Comparison of ENCODE assay signal across 8 cellular contexts in genomic region chr11:6612008-6612815, GRCh38. TPM values are rescaled to one million over a fixed set of nuclear protein-coding genes. Genes with fewer than 3 reads are reported as not detected.
DNase-seq lines count a peak whose midpoint lies in the region; ATAC-seq and TF ChIP-seq lines count a peak whose summit lies in the region.

Gene TAF10 (minus strand): TSS chr11:6612216. CDS start chr11:6612189, 27 bp downstream.

- H3K36me3 ChIP-seq in mucosa of stomach (ENCODE audit: control insufficient read depth, insufficient read depth, low read length) = peaks cover 45% of the 10 kb centered on the region

- H3K9ac ChIP-seq in mucosa of stomach (ENCODE audit: low read length) = peak within 1 kb of the TSS; percentile 92

- no peak for TF ChIP-seq CTCF in epithelial cell of proximal tubule (conservative IDR thresholded peaks at IDR 0.05; ENCODE audit: low read depth, low read length)

- no peaks in the 10 kb centered on the region for H3K9me3 Mint-ChIP-seq in activated T-cell treated with anti-CD3 and anti-CD28 coated beads, Interleukin-2, amount 50 U/mL, for 24 hours

- H3K4me1 Mint-ChIP-seq in activated T-cell treated with anti-CD3 and anti-CD28 coated beads, Interleukin-2, amount 50 U/mL, for 24 hours (ENCODE audit: low read depth) = peaks cover 55% of the 10 kb centered on the region

- H3K27me3 ChIP-seq in mucosa of stomach (ENCODE audit: control insufficient read depth, insufficient read depth, low read length) = no peaks in the 10 kb centered on the region

- H3K36me3 Mint-ChIP-seq in activated T-cell treated with anti-CD3 and anti-CD28 coated beads, Interleukin-2, amount 50 U/mL, for 24 hours (ENCODE audit: low read depth) = peaks cover 71% of the 10 kb centered on the region

- H3K27ac Mint-ChIP-seq in activated T-cell treated with anti-CD3 and anti-CD28 coated beads, Interleukin-2, amount 50 U/mL, for 24 hours = no peak within 1 kb of the TSS

- peak within 1 kb of the TSS; percentile 79 for H3K4me3 ChIP-seq in epithelial cell of proximal tubule (ENCODE audit: low read depth, low read length)
- peak within 1 kb of the TSS; percentile 35 for H3K4me3 ChIP-seq in mucosa of stomach (ENCODE audit: low read length)

- peaks cover 33% of the 10 kb centered on the region for H3K4me1 ChIP-seq in mucosa of stomach (ENCODE audit: control insufficient read depth, insufficient read depth, low read length)

- peak within 1 kb of the TSS; percentile 89 for H3K4me3 Mint-ChIP-seq in activated T-cell treated with anti-CD3 and anti-CD28 coated beads, Interleukin-2, amount 50 U/mL, for 24 hours

- no peaks in the 10 kb centered on the region for H3K27me3 Mint-ChIP-seq in activated T-cell treated with anti-CD3 and anti-CD28 coated beads, Interleukin-2, amount 50 U/mL, for 24 hours

- DNase-seq in DMS53 treated with DMSO at 0.1 percent for 48 hours (lab: John Stamatoyannopoulos, UW; ENCODE audit: unreplicated experiment) (peak; percentile 97), KG1 (lab: John Stamatoyannopoulos, UW) (peak; percentile 82), epithelial cell of proximal tubule (ENCODE audit: low read depth) (no peak)
- peak; percentile 95 for DNase-seq in activated T-cell treated with anti-CD3 and anti-CD28 coated beads, Interleukin-2, amount 50 U/mL, for 24 hours
- DNase-seq in stimulated activated CD8-positive, alpha-beta memory T cell treated with anti-CD3 and anti-CD28 coated beads, Interleukin-4, amount 100 ng/mL, for 48 hours = peak; percentile 97

- peak; percentile 90 for ATAC-seq in GM21723 (IDR thresholded peaks at IDR 0.05; ENCODE audit: unreplicated experiment)

- H3K9me3 ChIP-seq in mucosa of stomach (ENCODE audit: control insufficient read depth, low read length) = no peaks in the 10 kb centered on the region

TF ChIP-seq in PFSK-1, 5 proteins besides CTCF, POLR2A, EP300 and RAD21:
- peak; percentile 92 for TF ChIP-seq TAF1 (IDR thresholded peaks at IDR 0.05; ENCODE audit: borderline replicate concordance, insufficient read depth, low read length)
- peak; percentile 98 for TF ChIP-seq FOXP2 (optimal IDR thresholded peaks at IDR 0.05; ENCODE audit: borderline replicate concordance, extremely low read depth, extremely low read length, insufficient read depth)
- peak; percentile 82; the same call in 1 of the 2 replicates for TF ChIP-seq SIN3A (IDR thresholded peaks at IDR 0.05; ENCODE audit: borderline replicate concordance, insufficient read depth, low read length)
- peak; percentile 92 for TF ChIP-seq POLR2AphosphoS5 (IDR thresholded peaks at IDR 0.05; ENCODE audit: low read depth, low read length)
- peak; percentile 45 to 60; a peak in 2 of 4 replicates for TF ChIP-seq REST (IDR thresholded peaks at IDR 0.05; ENCODE audit: insufficient read depth in 1 of 2, low read depth in 2 of 2, low read length in 2 of 2)

RNA-seq across cellular contexts. Expression of gene TAF10, which starts in this region (rescaled TPM):
- polyA plus RNA-seq in PFSK-1 (2012; ENCODE audit: insufficient read length, low read depth) = 174 TPM
- 108 and 205 TPM in 2 replicates for total RNA-seq in epithelial cell of proximal tubule
